Comparison of ENCODE assay signal across 8 cellular contexts in genomic region chr3:49410844-49411549, GRCh38. TPM values are rescaled to one million over a fixed set of nuclear protein-coding genes. Genes with fewer than 3 reads are reported as not detected.
A peak's percentile ranks its signal among the peaks of the same experiment; 100 is the strongest.
DNase-seq lines count a peak whose midpoint lies in the region; ATAC-seq and TF ChIP-seq lines count a peak whose summit lies in the region.

No MANE protein-coding gene starts in this region.

- TF ChIP-seq CTCF in testis (IDR thresholded peaks at IDR 0.05): no peak

- DNase-seq in activated T-cell treated with anti-CD3 and anti-CD28 coated beads, Interleukin-2, amount 50 U/mL, for 4 hours: no peak
- DNase-seq in activated T-cell treated with anti-CD3 and anti-CD28 coated beads for 4 hours (no peak), testis (no peak), ecto neural progenitor cell (ENCODE audit: low spot score) (no peak), AG08395 (ENCODE audit: low spot score) (no peak)

- ATAC-seq in activated T-cell treated with anti-CD3 and anti-CD28 coated beads, Interleukin-2, amount 50 U/mL, for 4 hours: no peak
- ATAC-seq in GM21723 (IDR thresholded peaks at IDR 0.05; ENCODE audit: unreplicated experiment): no peak

- intact Hi-C loops in testis (cut with DNase I; ENCODE audit: low total_unique reads): no loop called here

- peaks cover 10% of the 10 kb centered on the region for H3K36me3 Mint-ChIP-seq in activated T-cell treated with anti-CD3 and anti-CD28 coated beads, Interleukin-2, amount 50 U/mL, for 4 hours (ENCODE audit: insufficient read depth)

- 0 to 1% methylated on average over 34 to 35 of the region's 35 CpGs for WGBS in testis, 2 donors

- H3K9me3 ChIP-seq in testis: no peaks in the 10 kb centered on the region

- no peak for TF ChIP-seq POLR2A in testis (IDR thresholded peaks at IDR 0.05)

- H3K27ac ChIP-seq in angular gyrus (ENCODE audit: low read depth, low read length) (peak overlapping the region; percentile 85), layer of hippocampus (ENCODE audit: low read depth, low read length) (peak overlapping the region; percentile 93), testis (peak overlapping the region; percentile 90 to 98)

- H3K4me1 Mint-ChIP-seq in activated T-cell treated with anti-CD3 and anti-CD28 coated beads, Interleukin-2, amount 50 U/mL, for 4 hours (ENCODE audit: low read depth): peaks cover 69% of the 10 kb centered on the region

- H3K36me3 ChIP-seq in testis (ENCODE audit: low read depth, missing control alignments): no peaks in the 10 kb centered on the region

- H3K27me3 ChIP-seq in layer of hippocampus (ENCODE audit: control insufficient read depth, insufficient read depth, low read length) (no peaks in the 10 kb centered on the region), testis (no peaks in the 10 kb centered on the region)

- H3K9me3 Mint-ChIP-seq in activated T-cell treated with anti-CD3 and anti-CD28 coated beads, Interleukin-2, amount 50 U/mL, for 4 hours: no peaks in the 10 kb centered on the region

- no peaks in the 10 kb centered on the region for H3K27me3 Mint-ChIP-seq in activated T-cell treated with anti-CD3 and anti-CD28 coated beads, Interleukin-2, amount 50 U/mL, for 4 hours (ENCODE audit: low read depth)

- peak overlapping the region; percentile 95 for H3K4me3 Mint-ChIP-seq in activated T-cell treated with anti-CD3 and anti-CD28 coated beads, Interleukin-2, amount 50 U/mL, for 4 hours

- peaks cover 40% of the 10 kb centered on the region for H3K4me1 ChIP-seq in testis

- H3K4me3 ChIP-seq in testis: peak overlapping the region; percentile 92 to 98

RNA-seq across cellular contexts. Expression of gene RHOA, which starts 0.8 kb away (rescaled TPM):
- total RNA-seq in activated T-cell treated with anti-CD3 and anti-CD28 coated beads, Interleukin-2, amount 50 U/mL, for 4 hours: 100 to 1,000 TPM; 390 to 408 (median 408) TPM
- total RNA-seq in testis: 100 to 1,000 TPM; 207 to 252 TPM
- polyA plus RNA-seq in testis (ENCODE audit: insufficient read depth, low read depth, low replicate concordance): 331 TPM

RNA-seq across cellular contexts. Expression of gene TCTA, which starts 1.2 kb away (rescaled TPM):
- total RNA-seq in activated T-cell treated with anti-CD3 and anti-CD28 coated beads, Interleukin-2, amount 50 U/mL, for 4 hours: 10 to 100 TPM; 20.0 to 21.8 (median 20.1) TPM
- 10 to 100 TPM; 31.6 to 36.1 TPM for total RNA-seq in testis
- polyA plus RNA-seq in testis (ENCODE audit: insufficient read depth, low read depth, low replicate concordance): 33.6 TPM

RNA-seq across cellular contexts. Expression of gene AMT, which starts 11.3 kb away (rescaled TPM):
- 1 to 10 TPM in 1 of 3 donors, under 1 TPM in 2; 0.50 to 1.1 (median 0.81) TPM for total RNA-seq in activated T-cell treated with anti-CD3 and anti-CD28 coated beads, Interleukin-2, amount 50 U/mL, for 4 hours
- total RNA-seq in testis: 10 to 100 TPM in 1 of 2 donors, 1 to 10 TPM in 1; 3.8 to 10.4 TPM
- 9.1 TPM for polyA plus RNA-seq in testis (ENCODE audit: insufficient read depth, low read depth, low replicate concordance)

RNA-seq across cellular contexts. Expression of gene NICN1, which starts 18.1 kb away (rescaled TPM):
- 1 to 10 TPM; 5.5 to 5.8 (median 5.8) TPM for total RNA-seq in activated T-cell treated with anti-CD3 and anti-CD28 coated beads, Interleukin-2, amount 50 U/mL, for 4 hours
- 10 to 100 TPM; 15.1 to 19.4 TPM for total RNA-seq in testis
- 40.9 TPM for polyA plus RNA-seq in testis (ENCODE audit: insufficient read depth, low read depth, low replicate concordance)

RNA-seq across cellular contexts. Expression of gene GPX1, which starts 52.8 kb away (rescaled TPM):
- 100 to 1,000 TPM; 109 to 152 (median 132) TPM for total RNA-seq in activated T-cell treated with anti-CD3 and anti-CD28 coated beads, Interleukin-2, amount 50 U/mL, for 4 hours
- total RNA-seq in testis: 100 to 1,000 TPM; 123 to 207 TPM
- 129 TPM for polyA plus RNA-seq in testis (ENCODE audit: insufficient read depth, low read depth, low replicate concordance)
